12 cellular contexts compared by ENCODE assay signal in the genomic region with DNA sequence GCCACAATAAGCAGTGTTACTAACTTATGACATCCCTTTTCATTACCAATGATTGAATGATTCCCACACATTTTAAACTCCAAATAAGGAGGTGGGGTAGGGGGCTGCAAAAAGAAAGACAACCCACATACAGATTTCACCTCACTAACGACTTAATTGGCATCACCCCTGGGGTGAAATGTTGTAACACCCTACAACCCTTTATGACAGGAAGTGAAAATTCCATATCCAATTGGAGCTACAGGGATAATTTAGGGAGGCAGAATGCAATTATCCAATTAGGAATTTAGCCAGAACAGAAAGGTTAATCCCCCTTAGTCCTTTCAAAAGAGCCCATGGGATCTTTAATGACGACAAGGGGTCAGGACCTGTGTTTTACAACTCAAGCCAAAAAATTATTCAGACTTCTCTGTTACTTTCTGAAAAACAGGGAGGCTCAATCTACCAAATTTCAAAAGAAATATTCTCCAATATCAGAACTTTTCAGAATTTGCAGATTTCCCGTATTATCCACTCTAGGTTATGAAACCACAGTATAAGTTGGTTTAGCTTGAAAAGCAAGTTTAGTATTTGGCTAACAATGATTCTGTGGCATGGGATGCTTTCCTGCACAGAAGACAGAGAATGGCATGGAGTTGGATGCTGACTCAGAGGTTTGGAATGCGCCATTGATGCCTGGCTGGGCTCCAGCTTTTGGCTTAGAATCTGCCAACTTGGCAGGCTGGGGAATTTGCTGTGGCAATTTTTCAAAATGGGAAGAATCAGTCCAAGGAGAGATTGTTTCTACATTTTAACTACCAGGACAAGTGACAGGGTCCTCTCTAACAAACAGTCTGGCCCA.
A peak's percentile ranks its signal among the peaks of the same experiment; 100 is the strongest.
DNase-seq lines count a peak whose midpoint lies in the region; ATAC-seq and TF ChIP-seq lines count a peak whose summit lies in the region.
"Had no signal": no experiment of that assay in that cellular context is flagged by ENCODE, and none has a peak within 500 bp of the region (broad histone marks: within the 10 kb centered on the region; RNA-seq: fewer than 3 reads in every experiment).

No MANE protein-coding gene starts in this region.

- in situ Hi-C loops in G401 (cut with HindIII; ENCODE audit: low sequenced_read_pairs): no loop called here

- H3K9me3 ChIP-seq in CD8-positive, alpha-beta T cell (ENCODE audit: low read length): no peaks in the 10 kb centered on the region

- H3K4me1 ChIP-seq in CD8-positive, alpha-beta T cell (ENCODE audit: insufficient read depth, low read length): no peaks in the 10 kb centered on the region
- H3K4me1 ChIP-seq: foreskin keratinocyte had no signal

- H3K27ac Mint-ChIP-seq in CD8-positive, alpha-beta T cell: no peak overlapping the region
- H3K27ac Mint-ChIP-seq in HFFc6: no peak overlapping the region
- H3K27ac Mint-ChIP-seq: T-helper 2 cell treated with Interferon-gamma antibody and Interleukin-4, amounts not matched to agents 5 μg/mL and 100 μg/mL, for 36 hours had no signal

- no peaks in the 10 kb centered on the region for H3K36me3 Mint-ChIP-seq in CD8-positive, alpha-beta T cell
- H3K36me3 Mint-ChIP-seq in HFFc6 (ENCODE audit: low read depth): no peaks in the 10 kb centered on the region

- no peak overlapping the region for H3K4me3 ChIP-seq in epithelial cell of proximal tubule (ENCODE audit: low read depth, low read length)
- no peak overlapping the region for H3K4me3 ChIP-seq in CD8-positive, alpha-beta T cell (ENCODE audit: low read depth, low read length)

- ATAC-seq in CD8-positive, alpha-beta T cell: no peak
- no peak for ATAC-seq in HG02852 (IDR thresholded peaks at IDR 0.05; ENCODE audit: unreplicated experiment)
- no peak for ATAC-seq in HG03097 (IDR thresholded peaks at IDR 0.05; ENCODE audit: low FRiP score, unreplicated experiment)
- ATAC-seq: foreskin keratinocyte had no signal

- TF ChIP-seq CTCF in epithelial cell of proximal tubule (conservative IDR thresholded peaks at IDR 0.05; ENCODE audit: low read depth, low read length) (no peak), HFFc6 (IDR thresholded peaks at IDR 0.05) (no peak)
- TF ChIP-seq CTCF in CD8-positive, alpha-beta T cell (IDR thresholded peaks at IDR 0.05): no peak

- H3K9me3 Mint-ChIP-seq in CD8-positive, alpha-beta T cell: peaks cover 6% of the 10 kb centered on the region
- H3K9me3 Mint-ChIP-seq in HFFc6: peaks cover 20% of the 10 kb centered on the region

- no peaks in the 10 kb centered on the region for H3K27me3 Mint-ChIP-seq in CD8-positive, alpha-beta T cell (ENCODE audit: low read depth)
- H3K27me3 Mint-ChIP-seq in HFFc6 (ENCODE audit: insufficient read depth): no peaks in the 10 kb centered on the region

- H3K4me1 Mint-ChIP-seq in CD8-positive, alpha-beta T cell (ENCODE audit: low read depth): no peaks in the 10 kb centered on the region
- no peaks in the 10 kb centered on the region for H3K4me1 Mint-ChIP-seq in HFFc6 (ENCODE audit: low read depth)

- H3K36me3 ChIP-seq in CD8-positive, alpha-beta T cell (ENCODE audit: insufficient read depth, low read length): no peaks in the 10 kb centered on the region

- DNase-seq in G401 (ENCODE audit: low spot score) (peak; percentile 30), NCI-H748 treated with DMSO at 0.1 percent for 48 hours (lab: John Stamatoyannopoulos, UW) (peak; percentile 29), epithelial cell of proximal tubule (ENCODE audit: low read depth) (peak; percentile 80), occipital lobe (lab: John Stamatoyannopoulos, UW) (peak; percentile 33), HFFc6 (no peak)
- no peak for DNase-seq in CD8-positive, alpha-beta T cell
- DNase-seq: activated naive CD4-positive, alpha-beta T cell treated with Interleukin-2 at 50 U/mL for 16 hours; Kasumi-1 had no signal

- no peak overlapping the region for H3K4me3 Mint-ChIP-seq in CD8-positive, alpha-beta T cell
- no peak overlapping the region for H3K4me3 Mint-ChIP-seq in HFFc6
- H3K4me3 Mint-ChIP-seq: T-helper 2 cell treated with Interferon-gamma antibody and Interleukin-4, amounts not matched to agents 5 μg/mL and 100 μg/mL, for 36 hours had no signal

- H3K27me3 ChIP-seq in CD8-positive, alpha-beta T cell (ENCODE audit: insufficient read depth, low read length): no peaks in the 10 kb centered on the region
- H3K27me3 ChIP-seq: foreskin keratinocyte had no signal

- POLR2A ChIA-PET in CD8-positive, alpha-beta T cell (lab: Charles Lee): no interaction called here

- no peak overlapping the region for H3K27ac ChIP-seq in CD8-positive, alpha-beta T cell (ENCODE audit: low read depth, low read length)
- H3K27ac ChIP-seq: foreskin keratinocyte had no signal

- intact Hi-C loops in CD8-positive, alpha-beta T cell (cut with DNase I, micrococcal nuclease): no loop called here

- CTCF ChIA-PET in CD8-positive, alpha-beta T cell (lab: Charles Lee): no interaction called here

Comparison
In these comparisons a context has a peak if more than half of its experiments do, and no peak if none do; other contexts are left out.
1. DNase-seq: peak in G401 (single experiment), NCI-H748 treated with DMSO at 0.1 percent for 48 hours (single experiment), epithelial cell of proximal tubule (single experiment) and occipital lobe (single experiment); none in CD8-positive, alpha-beta T cell (0 of 7) and HFFc6 (single experiment).